ENCODE assay signal across 29 cellular contexts in genomic region chr18:75200644-75201272, GRCh38. TPM values are rescaled to one million over a fixed set of nuclear protein-coding genes. Genes with fewer than 3 reads are reported as not detected.
A peak's percentile ranks its signal among the peaks of the same experiment; 100 is the strongest.
DNase-seq lines count a peak whose midpoint lies in the region; ATAC-seq and TF ChIP-seq lines count a peak whose summit lies in the region.
"Had no signal": no experiment of that assay in that cellular context is flagged by ENCODE, and none has a peak within 500 bp of the region (broad histone marks: within the 10 kb centered on the region; RNA-seq: fewer than 3 reads in every experiment).

No MANE protein-coding gene starts in this region.

- no peak for ATAC-seq in WTC11
- ATAC-seq in omental fat pad (ENCODE audit: low FRiP score) = no peak
- no peak for ATAC-seq in GM21528 (IDR thresholded peaks at IDR 0.05; ENCODE audit: low FRiP score, unreplicated experiment)
- ATAC-seq: activated CD8-positive, alpha-beta T cell treated with anti-CD3 and anti-CD28 coated beads for 36 hours; gastroesophageal sphincter; left ventricle myocardium superior; natural killer cell treated with Interleukin-12 subunit alpha and Interleukin-12 subunit beta and Interleukin-15 and Interleukin-18, amount 100 ng/mL, for 72 hours; right lobe of liver had no signal

- H3K27me3 ChIP-seq in stomach smooth muscle (ENCODE audit: control insufficient read depth in 1 of 2, insufficient read depth in 2 of 2, low read length in 2 of 2) = no peaks in the 10 kb centered on the region
- H3K27me3 ChIP-seq in Peyer's patch = no peaks in the 10 kb centered on the region
- H3K27me3 ChIP-seq: adrenal gland, breast epithelium, gastroesophageal sphincter, right lobe of liver had no signal

- H3K4me1 ChIP-seq in stomach smooth muscle (ENCODE audit: control insufficient read depth, insufficient read depth, low read length) = peaks cover 28% of the 10 kb centered on the region
- peaks cover 0 to 25% (median 7%) of the 10 kb centered on the region in 4 donors for H3K4me1 ChIP-seq in Peyer's patch
- H3K4me1 ChIP-seq: breast epithelium had no signal

- TF ChIP-seq POLR2A in Peyer's patch (IDR thresholded peaks at IDR 0.05) = no peak

- DNase-seq in KBM-7 (peak; percentile 39), WTC11 (ENCODE audit: low spot score) (no peak), fibroblast of mammary gland (ENCODE audit: low read depth) (peak; percentile 83), Peyer's patch (no peak), omental fat pad (ENCODE audit: low spot score) (no peak)
- DNase-seq in activated CD4-positive, CD25-positive, alpha-beta regulatory T cell treated with anti-CD3 and anti-CD28 coated beads, Interleukin-2, amount 50 U/mL, for 72 hours = no peak
- DNase-seq: activated CD8-positive, alpha-beta T cell treated with anti-CD3 and anti-CD28 coated beads for 36 hours; activated effector memory CD4-positive, alpha-beta T cell treated with Interleukin-2 at 50 U/mL for 16 hours; adrenal gland; CD4-positive, CD25-positive, alpha-beta regulatory T cell; DMS 273 treated with DMSO at 0.1 percent for 48 hours; effector CD4-positive, alpha-beta T cell; Karpas-422; left ventricle myocardium superior; midbrain; NCI-H1048; NCI-H1930; NCI-H2227 treated with DMSO at 0.1 percent for 48 hours; NCI-H748 treated with DMSO at 0.1 percent for 48 hours; right lobe of liver; stimulated activated naive CD4-positive, alpha-beta T cell treated with Interleukin-2 at 50 U/mL for 16 hours; T1000; trophoblast cell had no signal

- no peak overlapping the region for H3K4me3 Mint-ChIP-seq in WTC11
- H3K4me3 Mint-ChIP-seq: activated CD8-positive, alpha-beta T cell treated with anti-CD3 and anti-CD28 coated beads for 36 hours; natural killer cell treated with Interleukin-12 subunit alpha and Interleukin-12 subunit beta and Interleukin-15 and Interleukin-18, amount 100 ng/mL, for 72 hours had no signal

- H3K27ac Mint-ChIP-seq in WTC11 = 0 out of 2 replicates have a peak overlapping the region, but pooled peaks have one; percentile 14
- H3K27ac Mint-ChIP-seq: activated CD8-positive, alpha-beta T cell treated with anti-CD3 and anti-CD28 coated beads for 36 hours had no signal

- H3K4me3 ChIP-seq in fibroblast of mammary gland (ENCODE audit: control insufficient read depth, low read depth, low read length) (no peak overlapping the region), stomach smooth muscle (ENCODE audit: low read length in 2 of 2) (peak overlapping the region in 1 of 2 donors; percentile 16), Peyer's patch (no peak overlapping the region)
- H3K4me3 ChIP-seq: adrenal gland, breast epithelium, gastroesophageal sphincter, right lobe of liver had no signal

- in situ Hi-C loops in KBM-7 (cut with MboI; ENCODE audit: low pct_unique_long_range_greater_than_20kb, low sequenced_read_pairs) = no loop called here

- H3K27ac ChIP-seq in stomach smooth muscle (ENCODE audit: low read length) (peak overlapping the region; percentile 72), Peyer's patch (no peak overlapping the region)
- H3K27ac ChIP-seq: adrenal gland, right lobe of liver, RWPE1 had no signal

- H3K9ac ChIP-seq in stomach smooth muscle (ENCODE audit: low read length in 2 of 2) = peak overlapping the region in 1 of 2 donors; percentile 11

- peaks cover 47% of the 10 kb centered on the region for H3K27me3 Mint-ChIP-seq in WTC11 (ENCODE audit: low read depth)
- H3K27me3 Mint-ChIP-seq: CD4-positive, CD25-positive, alpha-beta regulatory T cell had no signal

- no peaks in the 10 kb centered on the region for H3K9me3 Mint-ChIP-seq in WTC11
- H3K9me3 Mint-ChIP-seq: activated CD8-positive, alpha-beta T cell treated with anti-CD3 and anti-CD28 coated beads for 36 hours; CD4-positive, CD25-positive, alpha-beta regulatory T cell; natural killer cell treated with Interleukin-12 subunit alpha and Interleukin-12 subunit beta and Interleukin-15 and Interleukin-18, amount 100 ng/mL, for 72 hours had no signal

- TF ChIP-seq CTCF in WTC11 (IDR thresholded peaks at IDR 0.05) (no peak), fibroblast of mammary gland (conservative IDR thresholded peaks at IDR 0.05; ENCODE audit: control insufficient read depth, insufficient read depth, low read depth, low read length) (no peak), Peyer's patch (IDR thresholded peaks at IDR 0.05) (no peak), omental fat pad (IDR thresholded peaks at IDR 0.05) (no peak)

- peaks cover 27% of the 10 kb centered on the region for H3K4me1 Mint-ChIP-seq in WTC11

- H3K36me3 Mint-ChIP-seq in WTC11 = peaks cover 4% of the 10 kb centered on the region; the same call in 1 of the 2 replicates

- no peaks in the 10 kb centered on the region for H3K9me3 ChIP-seq in stomach smooth muscle (ENCODE audit: control insufficient read depth in 2 of 2, low read length in 2 of 2)
- H3K9me3 ChIP-seq in Peyer's patch = no peaks in the 10 kb centered on the region
- H3K9me3 ChIP-seq: adrenal gland, breast epithelium, gastroesophageal sphincter, right lobe of liver had no signal

- POLR2A ChIA-PET in WTC11 (lab: Charles Lee) = no interaction called here

- H3K36me3 ChIP-seq in stomach smooth muscle (ENCODE audit: control insufficient read depth in 2 of 2, insufficient read depth in 2 of 2, low read length in 2 of 2) (peaks cover 0 to 12% of the 10 kb centered on the region in 2 donors), Peyer's patch (peaks cover 0 to 19% (median 0%) of the 10 kb centered on the region in 3 donors)
- H3K36me3 ChIP-seq: breast epithelium had no signal

- CTCF ChIA-PET in WTC11 (lab: Charles Lee) = no interaction called here

TF ChIP-seq in WTC11, 78 proteins besides CTCF, POLR2A, EP300 and RAD21 (continues in another document):
- TF ChIP-seq ZNF396 (CRISPR knock-in tag; IDR thresholded peaks at IDR 0.05; ENCODE audit: borderline replicate concordance) (no peak), ZNF263 (CRISPR knock-in tag; IDR thresholded peaks at IDR 0.05; ENCODE audit: low read depth) (no peak), RORB (CRISPR knock-in tag; IDR thresholded peaks at IDR 0.05) (no peak), OVOL2 (CRISPR knock-in tag; IDR thresholded peaks at IDR 0.05; ENCODE audit: borderline replicate concordance) (no peak), NR2C2 (CRISPR knock-in tag; IDR thresholded peaks at IDR 0.05) (no peak), ZNF219 (CRISPR knock-in tag; IDR thresholded peaks at IDR 0.05; ENCODE audit: borderline replicate concordance) (no peak), GRHL2 (CRISPR knock-in tag; IDR thresholded peaks at IDR 0.05; ENCODE audit: insufficient replicate concordance, severe bottlenecking) (no peak), TEAD4 (CRISPR knock-in tag; IDR thresholded peaks at IDR 0.05) (no peak), ZNF121 (CRISPR knock-in tag; IDR thresholded peaks at IDR 0.05) (no peak), AR (CRISPR knock-in tag; IDR thresholded peaks at IDR 0.05) (no peak)
- TF ChIP-seq, protein P1, sequence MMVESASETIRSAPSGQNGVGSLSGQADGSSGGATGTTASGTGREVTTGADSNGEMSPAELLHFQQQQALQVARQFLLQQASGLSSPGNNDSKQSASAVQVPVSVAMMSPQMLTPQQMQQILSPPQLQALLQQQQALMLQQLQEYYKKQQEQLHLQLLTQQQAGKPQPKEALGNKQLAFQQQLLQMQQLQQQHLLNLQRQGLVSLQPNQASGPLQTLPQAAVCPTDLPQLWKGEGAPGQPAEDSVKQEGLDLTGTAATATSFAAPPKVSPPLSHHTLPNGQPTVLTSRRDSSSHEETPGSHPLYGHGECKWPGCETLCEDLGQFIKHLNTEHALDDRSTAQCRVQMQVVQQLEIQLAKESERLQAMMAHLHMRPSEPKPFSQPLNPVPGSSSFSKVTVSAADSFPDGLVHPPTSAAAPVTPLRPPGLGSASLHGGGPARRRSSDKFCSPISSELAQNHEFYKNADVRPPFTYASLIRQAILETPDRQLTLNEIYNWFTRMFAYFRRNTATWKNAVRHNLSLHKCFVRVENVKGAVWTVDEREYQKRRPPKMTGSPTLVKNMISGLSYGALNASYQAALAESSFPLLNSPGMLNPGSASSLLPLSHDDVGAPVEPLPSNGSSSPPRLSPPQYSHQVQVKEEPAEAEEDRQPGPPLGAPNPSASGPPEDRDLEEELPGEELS (CRISPR knock-in tag; IDR thresholded peaks at IDR 0.05) = no peak
- TF ChIP-seq, protein P2, sequence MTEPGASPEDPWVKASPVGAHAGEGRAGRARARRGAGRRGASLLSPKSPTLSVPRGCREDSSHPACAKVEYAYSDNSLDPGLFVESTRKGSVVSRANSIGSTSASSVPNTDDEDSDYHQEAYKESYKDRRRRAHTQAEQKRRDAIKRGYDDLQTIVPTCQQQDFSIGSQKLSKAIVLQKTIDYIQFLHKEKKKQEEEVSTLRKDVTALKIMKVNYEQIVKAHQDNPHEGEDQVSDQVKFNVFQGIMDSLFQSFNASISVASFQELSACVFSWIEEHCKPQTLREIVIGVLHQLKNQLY (CRISPR knock-in tag; IDR thresholded peaks at IDR 0.05) = no peak

RNA-seq across cellular contexts. Expression of gene PTGR3, which starts 8.2 kb away (rescaled TPM):
- total RNA-seq in WTC11 (2021) (11.8 to 13.8 TPM (median 12.8 TPM) in 3 replicates), Peyer's patch (10 to 100 TPM; 19.6 to 24.1 (median 20.8) TPM), omental fat pad (10 to 100 TPM; 16.9 to 24.3 (median 21.1) TPM)

RNA-seq across cellular contexts. Expression of gene TSHZ1, which starts 9.8 kb away (rescaled TPM):
- total RNA-seq in WTC11 (2021) (1.7 to 2.9 TPM (median 2.2 TPM) in 3 replicates), Peyer's patch (10 to 100 TPM; 12.4 to 34.8 (median 28.4) TPM), omental fat pad (10 to 100 TPM; 11.6 to 18.4 (median 13.7) TPM)

Comparison
In these comparisons a context has a peak if more than half of its experiments do, and no peak if none do; other contexts are left out.
1. DNase-seq: peak in KBM-7 (single experiment) and fibroblast of mammary gland (single experiment); none in WTC11 (single experiment), Peyer's patch (0 of 3), omental fat pad (single experiment) and activated CD4-positive, CD25-positive, alpha-beta regulatory T cell treated with anti-CD3 and anti-CD28 coated beads, Interleukin-2, amount 50 U/mL, for 72 hours (single experiment).